ENCODE assay signal across 18 cellular contexts in the genomic region with DNA sequence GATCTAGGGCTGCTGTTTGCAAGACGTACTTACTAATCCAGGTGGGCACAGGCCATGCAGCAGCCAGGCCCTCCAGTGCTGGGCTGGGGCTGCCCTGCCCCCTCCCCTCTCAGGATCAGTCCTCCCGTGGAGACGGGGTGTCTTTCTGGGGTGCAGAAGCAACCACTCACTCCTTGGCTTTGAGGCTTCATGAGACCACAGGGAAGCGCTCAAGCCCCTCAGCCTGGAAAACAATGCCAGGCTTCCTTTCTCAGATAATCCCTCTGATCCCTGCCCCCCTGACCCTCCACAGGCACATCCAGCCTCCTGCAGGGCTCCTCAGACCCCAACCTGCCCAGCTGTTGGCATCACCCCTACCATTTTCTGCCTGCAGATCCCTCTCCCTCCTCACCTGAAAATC.
"Had no signal": no experiment of that assay in that cellular context is flagged by ENCODE, and none has a peak within 500 bp of the region (broad histone marks: within the 10 kb centered on the region; RNA-seq: fewer than 3 reads in every experiment).

No MANE protein-coding gene starts in this region.

- DNase-seq: activated CD8-positive, alpha-beta memory T cell treated with anti-CD3 and anti-CD28 coated beads, Interleukin-2, amount 50 U/mL, for 4 hours; activated naive CD4-positive, alpha-beta T cell treated with anti-CD3 and anti-CD28 coated beads, Interleukin-2, amount 10 ng/mL, durations not matched to agents 7 days and 5 days; erythroblast; kidney glomerular epithelial cell; mucosa of descending colon; retina; SHP77 treated with DMSO at 0.1 percent for 48 hours; stimulated activated CD4-positive, alpha-beta T cell treated with anti-CD3 and anti-CD28 coated beads, Interleukin-4, amount 100 ng/mL, for 4 hours; stomach; T-helper 2 cell had no signal

- H3K79me2 ChIP-seq: hepatocyte had no signal

- H3K27me3 ChIP-seq: adrenal gland, hepatocyte, pancreas, thyroid gland had no signal

- H3K27ac ChIP-seq: adrenal gland, hepatocyte, pancreas, stomach, thyroid gland had no signal

- ATAC-seq: mucosa of descending colon, pancreas had no signal

- H3K4me3 Mint-ChIP-seq: activated naive CD4-positive, alpha-beta T cell treated with anti-CD3 and anti-CD28 coated beads, Interleukin-2, amount 10 ng/mL, durations not matched to agents 7 days and 5 days; activated T-helper 1 cell treated with anti-CD3 and anti-CD28 coated beads, Interleukin-12 subunit alpha, Interleukin-12 subunit beta, Interleukin-2, Interleukin-4 antibody, amounts not matched to agents 30 ng/mL and 10 ng/mL and 1 ng/mL, durations not matched to agents 14 hours and 24 hours and 36 hours; central memory CD8-positive, alpha-beta T cell; dendritic cell treated with granulocyte-macrophage colony-stimulating factor and Interleukin-4, amounts not matched to agents 40 ng/mL and 50 ng/mL, for 4 days; nephron had no signal

- H3K4me2 ChIP-seq: hepatocyte had no signal

- H3K4me3 ChIP-seq: adrenal gland, hepatocyte, mucosa of descending colon, pancreas, stomach, thyroid gland had no signal

- H3K36me3 ChIP-seq: adrenal gland, pancreas, stomach, thyroid gland had no signal

- H3K4me1 ChIP-seq: pancreas, thyroid gland had no signal

- H3K9me3 ChIP-seq: adrenal gland, mucosa of descending colon, pancreas, stomach, thyroid gland had no signal

- H3K27ac Mint-ChIP-seq: activated naive CD4-positive, alpha-beta T cell treated with anti-CD3 and anti-CD28 coated beads, Interleukin-2, amount 10 ng/mL, durations not matched to agents 7 days and 5 days; activated T-helper 1 cell treated with anti-CD3 and anti-CD28 coated beads, Interleukin-12 subunit alpha, Interleukin-12 subunit beta, Interleukin-2, Interleukin-4 antibody, amounts not matched to agents 30 ng/mL and 10 ng/mL and 1 ng/mL, durations not matched to agents 14 hours and 24 hours and 36 hours; dendritic cell treated with granulocyte-macrophage colony-stimulating factor and Interleukin-4, amounts not matched to agents 40 ng/mL and 50 ng/mL, for 4 days had no signal

- H3K4me1 Mint-ChIP-seq: activated naive CD4-positive, alpha-beta T cell treated with anti-CD3 and anti-CD28 coated beads, Interleukin-2, amount 10 ng/mL, durations not matched to agents 7 days and 5 days; central memory CD8-positive, alpha-beta T cell had no signal

- H3K36me3 Mint-ChIP-seq: activated naive CD4-positive, alpha-beta T cell treated with anti-CD3 and anti-CD28 coated beads, Interleukin-2, amount 10 ng/mL, durations not matched to agents 7 days and 5 days had no signal

- H3K9me3 Mint-ChIP-seq: activated T-helper 1 cell treated with anti-CD3 and anti-CD28 coated beads, Interleukin-12 subunit alpha, Interleukin-12 subunit beta, Interleukin-2, Interleukin-4 antibody, amounts not matched to agents 30 ng/mL and 10 ng/mL and 1 ng/mL, durations not matched to agents 14 hours and 24 hours and 36 hours; central memory CD8-positive, alpha-beta T cell; dendritic cell treated with granulocyte-macrophage colony-stimulating factor and Interleukin-4, amounts not matched to agents 40 ng/mL and 50 ng/mL, for 4 days; nephron had no signal
